ENCODE assay signal across 7 cellular contexts in genomic region chr11:17076517-17077239, GRCh38. TPM values are rescaled to one million over a fixed set of nuclear protein-coding genes. Genes with fewer than 3 reads are reported as not detected.
DNase-seq lines count a peak whose midpoint lies in the region; ATAC-seq and TF ChIP-seq lines count a peak whose summit lies in the region.

No MANE protein-coding gene starts in this region.

- H3K4me3 ChIP-seq in left ventricle myocardium inferior = peak overlapping the region; percentile 100
- peak overlapping the region; percentile 89 for H3K4me3 ChIP-seq in skeletal muscle satellite cell (ENCODE audit: low read length)

- H3K4me1 ChIP-seq in left ventricle myocardium inferior = peaks cover 44% of the 10 kb centered on the region
- H3K4me1 ChIP-seq in skeletal muscle satellite cell (ENCODE audit: control insufficient read depth, insufficient read depth, low read length) = peaks cover 18% of the 10 kb centered on the region

- POLR2A ChIA-PET in WTC11 (lab: Charles Lee) = interaction anchor here (0.6 to 1.1 kb wide), 3 partner anchors 40 to 339 kb away, joined by 3 read pairs; partner anchors contain the start of gene PLEKHA7

- CTCF ChIA-PET in WTC11 (lab: Charles Lee) = interaction anchor here (1.7 kb wide), 1 partner anchor 62 kb away, joined by 7 read pairs; the partner anchor contains the start of gene PLEKHA7

- peak overlapping the region; percentile 99 for H3K4me3 Mint-ChIP-seq in HFFc6
- peak overlapping the region; percentile 99 for H3K4me3 Mint-ChIP-seq in WTC11

- H3K36me3 Mint-ChIP-seq in HFFc6 (ENCODE audit: low read depth) = peaks cover 46% of the 10 kb centered on the region
- H3K36me3 Mint-ChIP-seq in WTC11 = peaks cover 37% of the 10 kb centered on the region

- DNase-seq in HFFc6 (no peak), WTC11 (ENCODE audit: low spot score) (no peak), left ventricle myocardium inferior (no peak), cerebellar cortex (ENCODE audit: low spot score) (no peak)
- DNase-seq in activated CD4-positive, alpha-beta T cell treated with anti-CD3 and anti-CD28 coated beads, Interleukin-2, amount 50 U/mL, for 4 hours = no peak

- H3K27ac Mint-ChIP-seq in HFFc6 = peak overlapping the region; percentile 97
- H3K27ac Mint-ChIP-seq in WTC11 = peak overlapping the region; percentile 96

- no peak for ATAC-seq in WTC11
- no peak for ATAC-seq in GM21717 (IDR thresholded peaks at IDR 0.05; ENCODE audit: unreplicated experiment)

- H3K9me3 Mint-ChIP-seq in HFFc6 (peaks cover 3% of the 10 kb centered on the region; the same call in 1 of the 2 replicates), WTC11 (no peaks in the 10 kb centered on the region)

- H3K27ac ChIP-seq in left ventricle myocardium inferior (replicated peaks) = peak overlapping the region; percentile 96

- H3K9ac ChIP-seq in skeletal muscle satellite cell (ENCODE audit: low read depth, low read length) = peak overlapping the region; percentile 96

- H3K27me3 ChIP-seq in left ventricle myocardium inferior (ENCODE audit: low read depth) (no peaks in the 10 kb centered on the region), skeletal muscle satellite cell (ENCODE audit: control insufficient read depth, insufficient read depth, low read length) (no peaks in the 10 kb centered on the region)

- intact Hi-C loops in left ventricle myocardium inferior (cut with micrococcal nuclease) = no loop called here

- H3K36me3 ChIP-seq in left ventricle myocardium inferior (peaks cover 40% of the 10 kb centered on the region), skeletal muscle satellite cell (ENCODE audit: insufficient read depth, low read length) (peaks cover 38% of the 10 kb centered on the region)

- H3K27me3 Mint-ChIP-seq in HFFc6 (ENCODE audit: insufficient read depth) (peaks cover 5% of the 10 kb centered on the region), WTC11 (ENCODE audit: low read depth) (no peaks in the 10 kb centered on the region)

- peaks cover 34% of the 10 kb centered on the region for H3K4me1 Mint-ChIP-seq in HFFc6 (ENCODE audit: low read depth)
- H3K4me1 Mint-ChIP-seq in WTC11 = peaks cover 24% of the 10 kb centered on the region

- peak overlapping the region; percentile 90 for H3K4me2 ChIP-seq in skeletal muscle satellite cell (ENCODE audit: low read length)

- no peaks in the 10 kb centered on the region for H3K9me3 ChIP-seq in left ventricle myocardium inferior (replicated peaks)
- no peaks in the 10 kb centered on the region for H3K9me3 ChIP-seq in skeletal muscle satellite cell (replicated peaks; ENCODE audit: low read length)

- TF ChIP-seq CTCF in HFFc6 (IDR thresholded peaks at IDR 0.05) = no peak
- no peak for TF ChIP-seq CTCF in WTC11 (IDR thresholded peaks at IDR 0.05)
- no peak for TF ChIP-seq CTCF in left ventricle myocardium inferior (IDR thresholded peaks at IDR 0.05; ENCODE audit: borderline replicate concordance)

TF ChIP-seq in WTC11, 78 proteins besides CTCF, POLR2A, EP300 and RAD21:
- no peak for TF ChIP-seq AR (CRISPR knock-in tag; IDR thresholded peaks at IDR 0.05)
- peak; percentile 25; the same call in 1 of the 2 replicates for TF ChIP-seq KAT7 (CRISPR knock-in tag; IDR thresholded peaks at IDR 0.05; ENCODE audit: borderline replicate concordance)
- 0 out of 2 replicates have a peak, but pooled peaks have one; percentile 17 for TF ChIP-seq ATF3 (CRISPR knock-in tag; conservative IDR thresholded peaks at IDR 0.05)

RNA-seq across cellular contexts. Expression of gene RPS13, which starts 0.8 kb away (rescaled TPM):
- 1,000 to 10,000 TPM in 5 of 6 experiments, 100 to 1,000 TPM in 1; 965 to 1,115 (median 1,072) TPM for total RNA-seq in HFFc6 (2021; fragmentation: NEBNext Ultra II Directional; extraction: Animal tissue kit (Norgen Biotek cat#: 25700))
- total RNA-seq in WTC11 (2021) (1,191 to 1,268 TPM (median 1,200 TPM) in 3 replicates), left ventricle myocardium inferior (741 TPM)
- total RNA-seq in skeletal muscle satellite cell (2012; rRNA removed) = 1,009 and 1,385 TPM in 2 replicates
